Comparison of ENCODE assay signal across 1 cellular context in the genomic region with DNA sequence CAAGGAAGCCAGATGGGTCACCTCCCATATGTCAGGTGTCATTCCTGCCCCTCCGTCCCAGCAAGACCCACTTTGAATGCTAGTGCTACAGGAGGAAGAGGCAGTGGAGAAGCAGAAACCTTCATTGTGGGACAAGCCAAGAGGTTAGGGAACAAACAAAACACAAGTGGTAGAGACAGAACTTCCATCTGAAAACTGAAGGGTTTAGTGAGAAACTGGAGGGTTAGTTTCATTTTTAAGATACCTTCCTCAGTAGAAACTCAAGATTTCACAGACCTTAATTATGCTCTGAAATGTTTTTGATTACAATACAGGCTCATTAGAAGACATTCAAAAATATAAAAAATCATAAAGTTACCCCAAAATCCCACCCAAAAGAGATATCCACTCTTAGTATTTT.
TF ChIP-seq lines count a peak whose summit lies in the region.

No MANE protein-coding gene starts in this region.

TF ChIP-seq in GM23338, 12 proteins besides CTCF, POLR2A, EP300 and RAD21 (continued from another document):
- TF ChIP-seq POLR2AphosphoS5 (IDR thresholded peaks at IDR 0.05; ENCODE audit: low read depth) (no peak), JUNB (IDR thresholded peaks at IDR 0.05; ENCODE audit: unreplicated experiment) (no peak), CREB1 (CRISPR knock-in tag; IDR thresholded peaks at IDR 0.05; ENCODE audit: low read depth) (no peak), ETS1 (IDR thresholded peaks at IDR 0.05) (no peak), EZH2phosphoT487 (IDR thresholded peaks at IDR 0.05; ENCODE audit: unreplicated experiment) (no peak), STAT1 (IDR thresholded peaks at IDR 0.05; ENCODE audit: unreplicated experiment) (no peak), NANOG (IDR thresholded peaks at IDR 0.05; ENCODE audit: borderline replicate concordance) (no peak), ZNF114 (CRISPR knock-in tag; IDR thresholded peaks at IDR 0.05) (no peak)
- TF ChIP-seq, protein P1, sequence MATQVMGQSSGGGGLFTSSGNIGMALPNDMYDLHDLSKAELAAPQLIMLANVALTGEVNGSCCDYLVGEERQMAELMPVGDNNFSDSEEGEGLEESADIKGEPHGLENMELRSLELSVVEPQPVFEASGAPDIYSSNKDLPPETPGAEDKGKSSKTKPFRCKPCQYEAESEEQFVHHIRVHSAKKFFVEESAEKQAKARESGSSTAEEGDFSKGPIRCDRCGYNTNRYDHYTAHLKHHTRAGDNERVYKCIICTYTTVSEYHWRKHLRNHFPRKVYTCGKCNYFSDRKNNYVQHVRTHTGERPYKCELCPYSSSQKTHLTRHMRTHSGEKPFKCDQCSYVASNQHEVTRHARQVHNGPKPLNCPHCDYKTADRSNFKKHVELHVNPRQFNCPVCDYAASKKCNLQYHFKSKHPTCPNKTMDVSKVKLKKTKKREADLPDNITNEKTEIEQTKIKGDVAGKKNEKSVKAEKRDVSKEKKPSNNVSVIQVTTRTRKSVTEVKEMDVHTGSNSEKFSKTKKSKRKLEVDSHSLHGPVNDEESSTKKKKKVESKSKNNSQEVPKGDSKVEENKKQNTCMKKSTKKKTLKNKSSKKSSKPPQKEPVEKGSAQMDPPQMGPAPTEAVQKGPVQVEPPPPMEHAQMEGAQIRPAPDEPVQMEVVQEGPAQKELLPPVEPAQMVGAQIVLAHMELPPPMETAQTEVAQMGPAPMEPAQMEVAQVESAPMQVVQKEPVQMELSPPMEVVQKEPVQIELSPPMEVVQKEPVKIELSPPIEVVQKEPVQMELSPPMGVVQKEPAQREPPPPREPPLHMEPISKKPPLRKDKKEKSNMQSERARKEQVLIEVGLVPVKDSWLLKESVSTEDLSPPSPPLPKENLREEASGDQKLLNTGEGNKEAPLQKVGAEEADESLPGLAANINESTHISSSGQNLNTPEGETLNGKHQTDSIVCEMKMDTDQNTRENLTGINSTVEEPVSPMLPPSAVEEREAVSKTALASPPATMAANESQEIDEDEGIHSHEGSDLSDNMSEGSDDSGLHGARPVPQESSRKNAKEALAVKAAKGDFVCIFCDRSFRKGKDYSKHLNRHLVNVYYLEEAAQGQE (IDR thresholded peaks at IDR 0.05; ENCODE audit: unreplicated experiment) = no peak
TF ChIP-seq in GM23338: peak in this region for 0.
